39 cellular contexts compared by ENCODE assay signal in the genomic region with DNA sequence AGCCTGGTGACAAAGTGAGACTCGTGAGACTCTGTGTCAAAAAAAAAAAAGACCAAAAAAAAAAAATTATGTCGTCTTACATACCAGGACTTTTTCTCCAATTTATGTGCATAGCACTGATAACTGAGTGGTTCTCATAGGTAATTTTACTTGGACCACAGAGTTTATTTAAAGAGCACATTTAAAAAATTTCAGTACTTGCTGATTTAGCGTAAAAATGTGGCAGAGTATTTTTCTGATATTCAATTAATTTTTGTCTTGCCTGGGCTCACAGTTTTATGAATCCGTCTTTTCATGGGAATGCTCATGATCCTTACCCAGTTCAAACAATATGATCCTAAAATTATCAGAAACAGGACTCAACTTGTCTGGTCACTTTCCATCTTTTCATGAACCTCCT.
"Had no signal": no experiment of that assay in that cellular context is flagged by ENCODE, and none has a peak within 500 bp of the region (broad histone marks: within the 10 kb centered on the region; RNA-seq: fewer than 3 reads in every experiment).

No MANE protein-coding gene starts in this region.

- H3K4me1 ChIP-seq: ascending aorta, body of pancreas, breast epithelium had no signal

- H3K4me3 Mint-ChIP-seq: activated naive CD4-positive, alpha-beta T cell treated with anti-CD3 and anti-CD28 coated beads for 36 hours; activated naive CD4-positive, alpha-beta T cell treated with anti-CD3 and anti-CD28 coated beads, Interleukin-2, amount 10 ng/mL, durations not matched to agents 7 days and 5 days; activated naive CD4-positive, alpha-beta T cell treated with anti-CD3 and anti-CD28 coated beads, Interleukin-2, amount 50 U/mL, for 24 hours; activated naive CD8-positive, alpha-beta T cell; activated naive CD8-positive, alpha-beta T cell treated with anti-CD3 and anti-CD28 coated beads for 36 hours; activated naive CD8-positive, alpha-beta T cell treated with anti-CD3 and anti-CD28 coated beads, Interleukin-2, amount 10 ng/mL, durations not matched to agents 7 days and 5 days; activated naive CD8-positive, alpha-beta T cell treated with anti-CD3 and anti-CD28 coated beads, Interleukin-2, amount 50 U/mL, for 24 hours; activated T-cell treated with anti-CD3 and anti-CD28 coated beads, Interleukin-2, amount 50 U/mL, for 24 hours; activated T-cell treated with anti-CD3 and anti-CD28 coated beads, Interleukin-2, amount 50 U/mL, for 4 hours; activated T-cell treated with anti-CD3 and anti-CD28 coated beads, Interleukin-2, amount 50 U/mL, for 72 hours; activated T-helper 1 cell treated with anti-CD3 and anti-CD28 coated beads, Interleukin-12 subunit alpha, Interleukin-12 subunit beta, Interleukin-2, Interleukin-4 antibody, amounts not matched to agents 30 ng/mL and 10 ng/mL and 1 ng/mL, durations not matched to agents 14 hours and 24 hours and 36 hours; brain; central memory CD8-positive, alpha-beta T cell had no signal

- H3K27ac Mint-ChIP-seq: activated naive CD4-positive, alpha-beta T cell treated with anti-CD3 and anti-CD28 coated beads for 36 hours; activated naive CD4-positive, alpha-beta T cell treated with anti-CD3 and anti-CD28 coated beads, Interleukin-2, amount 10 ng/mL, durations not matched to agents 7 days and 5 days; activated naive CD4-positive, alpha-beta T cell treated with anti-CD3 and anti-CD28 coated beads, Interleukin-2, amount 50 U/mL, for 24 hours; activated naive CD4-positive, alpha-beta T cell treated with anti-CD3 and anti-CD28 coated beads, Interleukin-2, amount 50 U/mL, for 72 hours; activated naive CD8-positive, alpha-beta T cell; activated naive CD8-positive, alpha-beta T cell treated with anti-CD3 and anti-CD28 coated beads for 36 hours; activated naive CD8-positive, alpha-beta T cell treated with anti-CD3 and anti-CD28 coated beads, Interleukin-2, amount 10 ng/mL, durations not matched to agents 7 days and 5 days; activated naive CD8-positive, alpha-beta T cell treated with anti-CD3 and anti-CD28 coated beads, Interleukin-2, amount 50 U/mL, for 24 hours; activated T-cell treated with anti-CD3 and anti-CD28 coated beads, Interleukin-2, amount 50 U/mL, for 24 hours; activated T-cell treated with anti-CD3 and anti-CD28 coated beads, Interleukin-2, amount 50 U/mL, for 72 hours; activated T-helper 1 cell treated with anti-CD3 and anti-CD28 coated beads, Interleukin-12 subunit alpha, Interleukin-12 subunit beta, Interleukin-2, Interleukin-4 antibody, amounts not matched to agents 30 ng/mL and 10 ng/mL and 1 ng/mL, durations not matched to agents 14 hours and 24 hours and 36 hours; activated T-helper 2 cell treated with anti-CD3 and anti-CD28 coated beads, Interferon-gamma antibody, Interleukin-2, Interleukin-4, amounts not matched to agents 10 μg/mL and 5 μg/mL and 100 μg/mL, durations not matched to agents 14 hours and 24 hours and 36 hours; brain had no signal

- H3K9me3 Mint-ChIP-seq: activated naive CD4-positive, alpha-beta T cell treated with anti-CD3 and anti-CD28 coated beads for 36 hours; activated naive CD4-positive, alpha-beta T cell treated with anti-CD3 and anti-CD28 coated beads, Interleukin-2, amount 10 ng/mL, durations not matched to agents 7 days and 5 days; activated naive CD4-positive, alpha-beta T cell treated with anti-CD3 and anti-CD28 coated beads, Interleukin-2, amount 50 U/mL, for 24 hours; activated naive CD4-positive, alpha-beta T cell treated with anti-CD3 and anti-CD28 coated beads, Interleukin-2, amount 50 U/mL, for 72 hours; activated naive CD8-positive, alpha-beta T cell treated with anti-CD3 and anti-CD28 coated beads for 36 hours; activated naive CD8-positive, alpha-beta T cell treated with anti-CD3 and anti-CD28 coated beads, Interleukin-2, amount 10 ng/mL, durations not matched to agents 7 days and 5 days; activated naive CD8-positive, alpha-beta T cell treated with anti-CD3 and anti-CD28 coated beads, Interleukin-2, amount 50 U/mL, for 24 hours; activated T-cell treated with anti-CD3 and anti-CD28 coated beads, Interleukin-2, amount 50 U/mL, for 24 hours; activated T-cell treated with anti-CD3 and anti-CD28 coated beads, Interleukin-2, amount 50 U/mL, for 4 hours; activated T-cell treated with anti-CD3 and anti-CD28 coated beads, Interleukin-2, amount 50 U/mL, for 72 hours; activated T-helper 1 cell treated with anti-CD3 and anti-CD28 coated beads, Interleukin-12 subunit alpha, Interleukin-12 subunit beta, Interleukin-2, Interleukin-4 antibody, amounts not matched to agents 30 ng/mL and 10 ng/mL and 1 ng/mL, durations not matched to agents 14 hours and 24 hours and 36 hours; activated T-helper 2 cell treated with anti-CD3 and anti-CD28 coated beads, Interferon-gamma antibody, Interleukin-2, Interleukin-4, amounts not matched to agents 10 μg/mL and 5 μg/mL and 100 μg/mL, durations not matched to agents 14 hours and 24 hours and 36 hours; brain; central memory CD8-positive, alpha-beta T cell had no signal

- H3K27ac ChIP-seq: adrenal gland, ascending aorta, body of pancreas, brain microvascular endothelial cell, breast epithelium, cardiac muscle cell had no signal

- H3K27me3 Mint-ChIP-seq: activated naive CD4-positive, alpha-beta T cell treated with anti-CD3 and anti-CD28 coated beads, Interleukin-2, amount 10 ng/mL, durations not matched to agents 7 days and 5 days; activated naive CD4-positive, alpha-beta T cell treated with anti-CD3 and anti-CD28 coated beads, Interleukin-2, amount 50 U/mL, for 24 hours; activated naive CD8-positive, alpha-beta T cell; activated naive CD8-positive, alpha-beta T cell treated with anti-CD3 and anti-CD28 coated beads for 36 hours; activated naive CD8-positive, alpha-beta T cell treated with anti-CD3 and anti-CD28 coated beads, Interleukin-2, amount 10 ng/mL, durations not matched to agents 7 days and 5 days; activated naive CD8-positive, alpha-beta T cell treated with anti-CD3 and anti-CD28 coated beads, Interleukin-2, amount 50 U/mL, for 24 hours; central memory CD8-positive, alpha-beta T cell had no signal

- H3K27me3 ChIP-seq: adrenal gland, ascending aorta, body of pancreas, brain microvascular endothelial cell, breast epithelium, cardiac muscle cell had no signal

- ATAC-seq: activated naive CD4-positive, alpha-beta T cell treated with anti-CD3 and anti-CD28 coated beads, Interleukin-2, amount 50 U/mL, for 72 hours; activated naive CD8-positive, alpha-beta T cell treated with anti-CD3 and anti-CD28 coated beads, Interleukin-2, amount 50 U/mL, for 24 hours; activated T-cell treated with anti-CD3 and anti-CD28 coated beads, Interleukin-2, amount 50 U/mL, for 4 hours; activated T-cell treated with anti-CD3 and anti-CD28 coated beads, Interleukin-2, amount 50 U/mL, for 72 hours; body of pancreas had no signal

- H3K9me3 ChIP-seq: adrenal gland, ascending aorta, body of pancreas, breast epithelium had no signal

- FAIRE-seq: astrocyte, bronchial epithelial cell had no signal

- DNase-seq: activated effector memory CD4-positive, alpha-beta T cell treated with anti-CD3 and anti-CD28 coated beads, Interleukin-2, amount 50 U/mL, for 16 hours; activated effector memory CD4-positive, alpha-beta T cell treated with Interleukin-2 at 50 U/mL for 16 hours; activated gamma-delta T cell; activated gamma-delta T cell treated with Interleukin-2 at 50 U/mL for 16 hours; activated naive CD4-positive, alpha-beta T cell; activated naive CD4-positive, alpha-beta T cell treated with anti-CD3 and anti-CD28 coated beads for 36 hours; activated naive CD4-positive, alpha-beta T cell treated with anti-CD3 and anti-CD28 coated beads, Interleukin-2, amount 10 ng/mL, durations not matched to agents 7 days and 5 days; activated naive CD4-positive, alpha-beta T cell treated with anti-CD3 and anti-CD28 coated beads, Interleukin-2, amount 50 U/mL, for 16 hours; activated naive CD4-positive, alpha-beta T cell treated with Interleukin-2 at 50 U/mL for 16 hours; activated naive CD8-positive, alpha-beta T cell treated with anti-CD3 and anti-CD28 coated beads for 36 hours; activated naive CD8-positive, alpha-beta T cell treated with anti-CD3 and anti-CD28 coated beads, Interleukin-2, amount 10 ng/mL, durations not matched to agents 7 days and 5 days; activated naive CD8-positive, alpha-beta T cell treated with anti-CD3 and anti-CD28 coated beads, Interleukin-2, amount 50 U/mL, for 24 hours; activated T-cell treated with anti-CD3 and anti-CD28 coated beads, Interleukin-2, amount 50 U/mL, for 1 hour; activated T-cell treated with anti-CD3 and anti-CD28 coated beads, Interleukin-2, amount 50 U/mL, for 24 hours; activated T-cell treated with anti-CD3 and anti-CD28 coated beads, Interleukin-2, amount 50 U/mL, for 4 hours; activated T-cell treated with anti-CD3 and anti-CD28 coated beads, Interleukin-2, amount 50 U/mL, for 48 hours; activated T-cell treated with anti-CD3 and anti-CD28 coated beads, Interleukin-2, amount 50 U/mL, for 72 hours; adrenal gland; amniotic stem cell; amygdala; anterior cingulate cortex; aorta; body of pancreas; brain microvascular endothelial cell; caudate nucleus; central memory CD4-positive, alpha-beta T cell; cerebellar nuclear complex had no signal

- H3K4me1 Mint-ChIP-seq: activated naive CD4-positive, alpha-beta T cell treated with anti-CD3 and anti-CD28 coated beads, Interleukin-2, amount 10 ng/mL, durations not matched to agents 7 days and 5 days; activated naive CD4-positive, alpha-beta T cell treated with anti-CD3 and anti-CD28 coated beads, Interleukin-2, amount 50 U/mL, for 24 hours; activated naive CD8-positive, alpha-beta T cell treated with anti-CD3 and anti-CD28 coated beads, Interleukin-2, amount 10 ng/mL, durations not matched to agents 7 days and 5 days; activated naive CD8-positive, alpha-beta T cell treated with anti-CD3 and anti-CD28 coated beads, Interleukin-2, amount 50 U/mL, for 24 hours; brain; central memory CD8-positive, alpha-beta T cell had no signal

- H3K4me3 ChIP-seq: adrenal gland, ascending aorta, body of pancreas, breast epithelium, cardiac muscle cell had no signal

- H3K36me3 ChIP-seq: adrenal gland, ascending aorta, brain microvascular endothelial cell, breast epithelium, cardiac muscle cell had no signal

- H3K36me3 Mint-ChIP-seq: activated naive CD4-positive, alpha-beta T cell treated with anti-CD3 and anti-CD28 coated beads, Interleukin-2, amount 10 ng/mL, durations not matched to agents 7 days and 5 days; activated naive CD4-positive, alpha-beta T cell treated with anti-CD3 and anti-CD28 coated beads, Interleukin-2, amount 50 U/mL, for 24 hours; activated naive CD4-positive, alpha-beta T cell treated with anti-CD3 and anti-CD28 coated beads, Interleukin-2, amount 50 U/mL, for 72 hours; activated naive CD8-positive, alpha-beta T cell; activated naive CD8-positive, alpha-beta T cell treated with anti-CD3 and anti-CD28 coated beads for 36 hours; activated naive CD8-positive, alpha-beta T cell treated with anti-CD3 and anti-CD28 coated beads, Interleukin-2, amount 10 ng/mL, durations not matched to agents 7 days and 5 days; brain had no signal
